8 cellular contexts compared by ENCODE assay signal in the genomic region with DNA sequence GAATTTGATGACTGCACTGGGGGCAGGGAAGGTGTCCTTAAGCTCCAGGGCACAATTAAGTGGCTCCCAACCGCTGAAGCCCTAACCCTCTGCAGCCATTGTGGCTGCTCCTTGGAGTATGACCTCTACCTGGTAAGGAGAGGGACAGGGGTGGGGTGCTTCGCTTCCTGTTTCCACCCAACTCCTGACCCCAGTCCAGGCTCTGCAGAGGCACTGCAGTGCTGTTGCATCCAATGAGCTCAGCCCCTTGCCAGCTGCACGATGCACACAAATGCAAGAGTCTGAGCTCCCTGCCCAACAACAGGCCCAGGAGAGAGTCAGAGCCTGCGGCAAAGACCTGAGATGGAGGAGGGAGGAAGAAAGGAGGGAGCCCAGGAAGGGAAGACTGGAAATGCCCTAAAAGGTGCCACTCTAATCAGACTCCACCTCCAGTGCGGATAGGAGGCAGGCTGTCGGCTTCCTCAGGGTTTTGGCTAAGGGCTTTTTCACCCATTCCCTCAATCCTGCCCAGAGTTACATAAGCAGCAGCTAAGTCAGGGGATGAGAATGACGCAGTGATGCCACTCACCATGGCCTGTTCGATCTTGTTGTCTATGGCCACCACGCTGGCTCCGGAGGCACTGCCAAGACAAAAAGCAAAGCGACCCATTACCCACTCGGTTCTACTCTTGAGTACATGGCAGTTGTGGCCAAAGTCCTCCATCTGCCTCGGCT.
DNase-seq lines count a peak whose midpoint lies in the region; ATAC-seq and TF ChIP-seq lines count a peak whose summit lies in the region.

No MANE protein-coding gene starts in this region.

- peaks cover 30% of the 10 kb centered on the region for H3K4me1 Mint-ChIP-seq in neural progenitor cell

- no peaks in the 10 kb centered on the region for H3K36me3 ChIP-seq in neural progenitor cell

- peak overlapping the region; percentile 34 for H3K9ac ChIP-seq in neural progenitor cell

- peak overlapping the region; percentile 87 for H3K4me2 ChIP-seq in neural progenitor cell

- peaks cover 5% of the 10 kb centered on the region for H3K27me3 Mint-ChIP-seq in neural progenitor cell (ENCODE audit: insufficient read depth, low read depth)

- no peaks in the 10 kb centered on the region for H3K9me3 ChIP-seq in neural progenitor cell (ENCODE audit: low read depth)

- no peak for DNase-seq in GM12864 (ENCODE audit: low read depth)
- DNase-seq in T-helper 1 cell, result peak in 3 of 5 donors; percentile 1 to 10 (median 6)
- peak in 1 of 2 experiments; percentile 37 for DNase-seq in erythroblast (lab: John Stamatoyannopoulos, UW)
- DNase-seq in neural progenitor cell (ENCODE audit: low spot score), result no peak
- DNase-seq in NCI-H1105 treated with DMSO at 0.1 percent for 48 hours (lab: John Stamatoyannopoulos, UW), result no peak
- DNase-seq in cerebellar nuclear complex (lab: John Stamatoyannopoulos, UW), result no peak
- DNase-seq in HCEC 1CT, result no peak

- ATAC-seq in GM18873 (IDR thresholded peaks at IDR 0.05; ENCODE audit: low FRiP score, unreplicated experiment), result no peak

- H3K4me3 ChIP-seq in GM12864 (ENCODE audit: low read depth, low read length) (peak overlapping the region; percentile 70), neural progenitor cell (peak overlapping the region; percentile 63)

- TF ChIP-seq POLR2A in erythroblast (IDR thresholded peaks at IDR 0.05; ENCODE audit: low read length), result peak; percentile 93

- no peaks in the 10 kb centered on the region for H3K9me3 Mint-ChIP-seq in neural progenitor cell

- no peaks in the 10 kb centered on the region for H3F3A ChIP-seq in neural progenitor cell (ENCODE audit: low read depth)

- H3K27me3 ChIP-seq in neural progenitor cell, result peaks cover 7% of the 10 kb centered on the region

- peaks cover 7% of the 10 kb centered on the region for H3K36me3 Mint-ChIP-seq in neural progenitor cell

- H3K27ac Mint-ChIP-seq in neural progenitor cell, result peak overlapping the region; percentile 75

- H2AFZ ChIP-seq in neural progenitor cell (replicated peaks), result peak overlapping the region; percentile 77

- peak overlapping the region; percentile 91 for H3K4me3 Mint-ChIP-seq in neural progenitor cell

- H3K27ac ChIP-seq in neural progenitor cell, result no peak overlapping the region

- TF ChIP-seq CTCF in GM12864 (IDR thresholded peaks at IDR 0.05; ENCODE audit: low read depth, low read length, missing control alignments) (no peak), neural progenitor cell (IDR thresholded peaks at IDR 0.05) (no peak)

- no peaks in the 10 kb centered on the region for H3K79me2 ChIP-seq in neural progenitor cell (ENCODE audit: low read depth)

- H4K20me1 ChIP-seq in neural progenitor cell (ENCODE audit: low read depth), result no peaks in the 10 kb centered on the region

- peaks cover 10% of the 10 kb centered on the region for H3K4me1 ChIP-seq in neural progenitor cell

Comparison
In these comparisons a context has a peak if more than half of its experiments do, and no peak if none do; other contexts are left out.
1. DNase-seq: peak in T-helper 1 cell (3 of 5); none in GM12864 (single experiment), neural progenitor cell (single experiment), NCI-H1105 treated with DMSO at 0.1 percent for 48 hours (single experiment), cerebellar nuclear complex (0 of 2) and HCEC 1CT (single experiment).